1 cellular context compared by ENCODE assay signal in the genomic region with DNA sequence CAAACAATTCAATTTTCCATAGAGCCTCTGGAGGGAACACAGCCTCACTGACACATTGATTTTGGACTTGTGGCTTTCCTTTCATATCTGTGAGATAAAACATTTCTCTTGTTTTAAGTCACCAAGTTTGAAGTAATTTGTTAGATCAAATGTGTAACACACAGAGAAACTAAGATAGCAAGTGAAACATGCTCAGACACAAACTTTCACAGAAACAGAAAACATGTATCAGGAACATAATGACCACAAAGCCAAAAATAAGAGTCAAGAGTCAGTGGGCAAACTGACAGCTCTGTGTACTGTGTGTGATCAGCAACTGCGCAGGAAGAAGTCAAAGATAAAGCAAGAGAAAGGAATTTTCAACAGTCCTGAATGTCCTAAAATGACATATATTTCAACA.
TF ChIP-seq lines count a peak whose summit lies in the region.

No MANE protein-coding gene starts in this region.

TF ChIP-seq in GM12878, 131 proteins besides CTCF, POLR2A, EP300 and RAD21 (continued from another document):
- TF ChIP-seq TAF1 (IDR thresholded peaks at IDR 0.05; ENCODE audit: borderline replicate concordance, low read depth, low read length) = 0 out of 2 replicates have a peak, but pooled peaks have one; percentile 23
- peak; percentile 96 for TF ChIP-seq RUNX3 (IDR thresholded peaks at IDR 0.05; ENCODE audit: low read length)
- TF ChIP-seq MYB (IDR thresholded peaks at IDR 0.05; ENCODE audit: borderline replicate concordance, low read depth, low read length) = peak; percentile 78; the same call in 1 of the 2 replicates
- TF ChIP-seq ETV6 (conservative IDR thresholded peaks at IDR 0.05 in 1 of 2, IDR thresholded peaks at IDR 0.05 in 1 of 2; ENCODE audit: borderline replicate concordance in 1 of 2, low read depth in 1 of 2) = peak in 1 of 2 experiments; percentile 49; a peak in 1 of 4 replicates
- TF ChIP-seq ZNF217 (IDR thresholded peaks at IDR 0.05) = peak; percentile 49; the same call in 1 of the 2 replicates
- 0 out of 2 replicates have a peak, but pooled peaks have one; percentile 37 for TF ChIP-seq PAX5 (IDR thresholded peaks at IDR 0.05; ENCODE audit: borderline replicate concordance, low read depth, low read length)
- TF ChIP-seq PAX8 (IDR thresholded peaks at IDR 0.05) = no peak
- no peak for TF ChIP-seq STAT1 (conservative IDR thresholded peaks at IDR 0.05)
- TF ChIP-seq, protein P1, sequence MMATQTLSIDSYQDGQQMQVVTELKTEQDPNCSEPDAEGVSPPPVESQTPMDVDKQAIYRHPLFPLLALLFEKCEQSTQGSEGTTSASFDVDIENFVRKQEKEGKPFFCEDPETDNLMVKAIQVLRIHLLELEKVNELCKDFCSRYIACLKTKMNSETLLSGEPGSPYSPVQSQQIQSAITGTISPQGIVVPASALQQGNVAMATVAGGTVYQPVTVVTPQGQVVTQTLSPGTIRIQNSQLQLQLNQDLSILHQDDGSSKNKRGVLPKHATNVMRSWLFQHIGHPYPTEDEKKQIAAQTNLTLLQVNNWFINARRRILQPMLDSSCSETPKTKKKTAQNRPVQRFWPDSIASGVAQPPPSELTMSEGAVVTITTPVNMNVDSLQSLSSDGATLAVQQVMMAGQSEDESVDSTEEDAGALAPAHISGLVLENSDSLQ (IDR thresholded peaks at IDR 0.05) = peak; percentile 75
- peak; percentile 70 for TF ChIP-seq ATF7 (IDR thresholded peaks at IDR 0.05; ENCODE audit: low read depth)
- TF ChIP-seq RELB (IDR thresholded peaks at IDR 0.05; ENCODE audit: low read depth) = peak; percentile 77; the same call in 1 of the 2 replicates
- TF ChIP-seq PML (IDR thresholded peaks at IDR 0.05; ENCODE audit: low read length) = 0 out of 2 replicates have a peak, but pooled peaks have one; percentile 50
- TF ChIP-seq, protein P2, sequence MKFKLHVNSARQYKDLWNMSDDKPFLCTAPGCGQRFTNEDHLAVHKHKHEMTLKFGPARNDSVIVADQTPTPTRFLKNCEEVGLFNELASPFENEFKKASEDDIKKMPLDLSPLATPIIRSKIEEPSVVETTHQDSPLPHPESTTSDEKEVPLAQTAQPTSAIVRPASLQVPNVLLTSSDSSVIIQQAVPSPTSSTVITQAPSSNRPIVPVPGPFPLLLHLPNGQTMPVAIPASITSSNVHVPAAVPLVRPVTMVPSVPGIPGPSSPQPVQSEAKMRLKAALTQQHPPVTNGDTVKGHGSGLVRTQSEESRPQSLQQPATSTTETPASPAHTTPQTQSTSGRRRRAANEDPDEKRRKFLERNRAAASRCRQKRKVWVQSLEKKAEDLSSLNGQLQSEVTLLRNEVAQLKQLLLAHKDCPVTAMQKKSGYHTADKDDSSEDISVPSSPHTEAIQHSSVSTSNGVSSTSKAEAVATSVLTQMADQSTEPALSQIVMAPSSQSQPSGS (IDR thresholded peaks at IDR 0.05; ENCODE audit: low read length) = peak; percentile 78; the same call in 1 of the 2 replicates
- no peak for TF ChIP-seq KLF5 (IDR thresholded peaks at IDR 0.05; ENCODE audit: partially characterized antibody)
- TF ChIP-seq MTA3 (IDR thresholded peaks at IDR 0.05; ENCODE audit: borderline replicate concordance, low read length) = 0 out of 2 replicates have a peak, but pooled peaks have one; percentile 68
- no peak for TF ChIP-seq NBN (IDR thresholded peaks at IDR 0.05)
- no peak for TF ChIP-seq EZH2 (IDR thresholded peaks at IDR 0.05; ENCODE audit: borderline replicate concordance, control insufficient read depth, low read depth, low read length)
- TF ChIP-seq, protein P3, sequence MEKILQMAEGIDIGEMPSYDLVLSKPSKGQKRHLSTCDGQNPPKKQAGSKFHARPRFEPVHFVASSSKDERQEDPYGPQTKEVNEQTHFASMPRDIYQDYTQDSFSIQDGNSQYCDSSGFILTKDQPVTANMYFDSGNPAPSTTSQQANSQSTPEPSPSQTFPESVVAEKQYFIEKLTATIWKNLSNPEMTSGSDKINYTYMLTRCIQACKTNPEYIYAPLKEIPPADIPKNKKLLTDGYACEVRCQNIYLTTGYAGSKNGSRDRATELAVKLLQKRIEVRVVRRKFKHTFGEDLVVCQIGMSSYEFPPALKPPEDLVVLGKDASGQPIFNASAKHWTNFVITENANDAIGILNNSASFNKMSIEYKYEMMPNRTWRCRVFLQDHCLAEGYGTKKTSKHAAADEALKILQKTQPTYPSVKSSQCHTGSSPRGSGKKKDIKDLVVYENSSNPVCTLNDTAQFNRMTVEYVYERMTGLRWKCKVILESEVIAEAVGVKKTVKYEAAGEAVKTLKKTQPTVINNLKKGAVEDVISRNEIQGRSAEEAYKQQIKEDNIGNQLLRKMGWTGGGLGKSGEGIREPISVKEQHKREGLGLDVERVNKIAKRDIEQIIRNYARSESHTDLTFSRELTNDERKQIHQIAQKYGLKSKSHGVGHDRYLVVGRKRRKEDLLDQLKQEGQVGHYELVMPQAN (conservative IDR thresholded peaks at IDR 0.05) = no peak
- TF ChIP-seq BHLHE40 (IDR thresholded peaks at IDR 0.05; ENCODE audit: borderline replicate concordance in 1 of 2, low read depth in 2 of 2, low read length in 1 of 2) = 0 out of 4 replicates have a peak, but pooled peaks of 1 of the 2 experiments have one; percentile 22
- 0 out of 2 replicates have a peak, but pooled peaks have one; percentile 63 for TF ChIP-seq CBX5 (IDR thresholded peaks at IDR 0.05; ENCODE audit: low read depth)
- peak; percentile 72 for TF ChIP-seq CREM (IDR thresholded peaks at IDR 0.05; ENCODE audit: low read depth)
- no peak for TF ChIP-seq NRF1 (conservative IDR thresholded peaks at IDR 0.05; ENCODE audit: low read depth, low read length)
- TF ChIP-seq BMI1 (IDR thresholded peaks at IDR 0.05; ENCODE audit: borderline replicate concordance) = 0 out of 2 replicates have a peak, but pooled peaks have one; percentile 41
- no peak for TF ChIP-seq RCOR1 (conservative IDR thresholded peaks at IDR 0.05; ENCODE audit: low read depth, low read length)
- TF ChIP-seq BCL11A (IDR thresholded peaks at IDR 0.05; ENCODE audit: low read depth, low read length) = peak; percentile 34; the same call in 1 of the 2 replicates
- peak; percentile 51; the same call in 1 of the 2 replicates for TF ChIP-seq TBL1XR1 (IDR thresholded peaks at IDR 0.05; ENCODE audit: low read depth, low read length)
- peak; percentile 78 for TF ChIP-seq SKIL (IDR thresholded peaks at IDR 0.05; ENCODE audit: low read depth, poor library complexity, severe bottlenecking)
- TF ChIP-seq IKZF2 (IDR thresholded peaks at IDR 0.05) = peak; percentile 82 to 83
TF ChIP-seq in GM12878: peak in this region for 37.
